ENCODE assay signal across 22 cellular contexts in the genomic region with DNA sequence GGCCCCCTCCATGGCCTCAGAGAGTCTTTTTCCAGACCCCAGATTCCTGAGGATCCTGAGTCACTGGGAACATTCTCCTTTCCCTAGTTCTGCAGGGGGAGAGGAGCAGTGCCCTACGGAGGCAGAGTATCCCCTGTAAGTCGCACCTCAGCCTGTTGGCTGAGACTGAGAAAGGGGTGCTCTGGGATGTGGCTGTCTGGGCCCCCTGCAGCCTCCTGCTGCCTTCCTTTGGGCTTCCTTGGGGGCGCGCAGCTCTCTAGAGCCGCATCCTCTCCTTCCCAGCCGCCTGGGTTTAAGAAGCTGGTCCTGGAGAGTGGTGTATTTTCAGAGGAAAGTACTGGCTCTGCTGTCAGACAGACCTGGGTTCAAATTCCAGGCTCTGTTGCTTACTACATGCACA. TPM values are rescaled to one million over a fixed set of nuclear protein-coding genes. Genes with fewer than 3 reads are reported as not detected.
DNase-seq lines count a peak whose midpoint lies in the region; ATAC-seq and TF ChIP-seq lines count a peak whose summit lies in the region.
"Had no signal": no experiment of that assay in that cellular context is flagged by ENCODE, and none has a peak within 500 bp of the region (broad histone marks: within the 10 kb centered on the region; RNA-seq: fewer than 3 reads in every experiment).

No MANE protein-coding gene starts in this region.

- H3K14ac ChIP-seq in mesenchymal stem cell (ENCODE audit: low read length in 2 of 2): no peak overlapping the region

- peaks cover 16% of the 10 kb centered on the region for H3K4me1 Mint-ChIP-seq in GM23338
- H3K4me1 Mint-ChIP-seq: CD4-positive, CD25-positive, alpha-beta regulatory T cell; IgD-negative memory B cell had no signal

- H3K79me2 ChIP-seq in GM23338 (replicated peaks; ENCODE audit: insufficient read depth) (no peaks in the 10 kb centered on the region), smooth muscle cell (ENCODE audit: low read depth) (no peaks in the 10 kb centered on the region)

- no peaks in the 10 kb centered on the region for H3K36me3 Mint-ChIP-seq in GM23338 (ENCODE audit: low read depth)
- H3K36me3 Mint-ChIP-seq: CD4-positive, CD25-positive, alpha-beta regulatory T cell; IgD-negative memory B cell had no signal

- 93% methylated on average over 6 of the region's 6 CpGs for WGBS in mesenchymal stem cell
- WGBS in smooth muscle cell (ENCODE audit: low lambda C conversion rate): 88% methylated on average over 6 of the region's 6 CpGs
- WGBS in upper lobe of left lung, 2 donors: 95 to 98% methylated on average over 5 of the region's 6 CpGs

- H3F3A ChIP-seq in GM23338 (replicated peaks; ENCODE audit: low read depth) (no peaks in the 10 kb centered on the region; the same call in 1 of the 2 replicates), smooth muscle cell (ENCODE audit: low read depth) (peaks cover 14% of the 10 kb centered on the region)

- peak overlapping the region; percentile 19 for H2AK5ac ChIP-seq in mesenchymal stem cell (ENCODE audit: low read length, severe bottlenecking)

- no peak for TF ChIP-seq POLR2A in upper lobe of left lung (IDR thresholded peaks at IDR 0.05)

- TF ChIP-seq CTCF in GM23338 (conservative IDR thresholded peaks at IDR 0.05; ENCODE audit: low read depth in 2 of 2): no peak
- no peak for TF ChIP-seq CTCF in brain microvascular endothelial cell (IDR thresholded peaks at IDR 0.05; ENCODE audit: low read depth, low read length, missing control alignments)
- TF ChIP-seq CTCF in smooth muscle cell (IDR thresholded peaks at IDR 0.05; ENCODE audit: borderline replicate concordance, insufficient read depth, poor library complexity, severe bottlenecking): no peak
- TF ChIP-seq CTCF in upper lobe of left lung (IDR thresholded peaks at IDR 0.05): no peak
- TF ChIP-seq CTCF in WERI-Rb-1 (IDR thresholded peaks at IDR 0.05; ENCODE audit: low read depth, low read length): no peak

- peaks cover 24% of the 10 kb centered on the region for H3K27me3 ChIP-seq in GM23338 (ENCODE audit: insufficient read depth)
- no peaks in the 10 kb centered on the region for H3K27me3 ChIP-seq in brain microvascular endothelial cell (replicated peaks)
- peaks cover 0 to 27% of the 10 kb centered on the region in 2 experiments for H3K27me3 ChIP-seq in mesenchymal stem cell (ENCODE audit: control insufficient read depth in 1 of 2, insufficient read depth in 1 of 2, low read length in 2 of 2)
- H3K27me3 ChIP-seq in smooth muscle cell (ENCODE audit: low read depth): no peaks in the 10 kb centered on the region
- H3K27me3 ChIP-seq in upper lobe of left lung: no peaks in the 10 kb centered on the region
- H3K27me3 ChIP-seq in HAP-1 (ENCODE audit: low read depth): peaks cover 20% of the 10 kb centered on the region
- H3K27me3 ChIP-seq in WERI-Rb-1 (ENCODE audit: insufficient read depth, low read depth, severe bottlenecking): no peaks in the 10 kb centered on the region
- H3K27me3 ChIP-seq: SJSA1 had no signal

- H2BK15ac ChIP-seq in mesenchymal stem cell (ENCODE audit: low read depth, poor library complexity, severe bottlenecking): no peak overlapping the region

- H3K9ac ChIP-seq in mesenchymal stem cell (ENCODE audit: low read length) (no peak overlapping the region), smooth muscle cell (ENCODE audit: low read depth) (peak overlapping the region; percentile 89)
- H3K9ac ChIP-seq: KMS-11 had no signal

- H3K27ac ChIP-seq in GM23338 (ENCODE audit: low read depth): no peak overlapping the region
- H3K27ac ChIP-seq in brain microvascular endothelial cell: peak overlapping the region; percentile 100
- peak overlapping the region; percentile 78 for H3K27ac ChIP-seq in mesenchymal stem cell (ENCODE audit: low read length, poor library complexity, severe bottlenecking)
- H3K27ac ChIP-seq in smooth muscle cell (ENCODE audit: low read depth): peak overlapping the region; percentile 98
- no peak overlapping the region for H3K27ac ChIP-seq in upper lobe of left lung
- H3K27ac ChIP-seq in WERI-Rb-1: no peak overlapping the region
- H3K27ac ChIP-seq: KMS-11 had no signal

- H3K4me3 Mint-ChIP-seq in GM23338: no peak overlapping the region
- H3K4me3 Mint-ChIP-seq: CD4-positive, CD25-positive, alpha-beta regulatory T cell; IgD-negative memory B cell had no signal

- H2BK5ac ChIP-seq in mesenchymal stem cell (ENCODE audit: low read depth, low read length, poor library complexity, severe bottlenecking): peak overlapping the region; percentile 26

- no peak overlapping the region for H3K4ac ChIP-seq in mesenchymal stem cell (ENCODE audit: low read depth in 1 of 2, low read length in 2 of 2)

- no peak overlapping the region for H2BK12ac ChIP-seq in mesenchymal stem cell (ENCODE audit: low read length in 2 of 2)

- in situ Hi-C loops in brain microvascular endothelial cell (cut with HindIII; ENCODE audit: low pct_ligation_motif_present, low sequenced_read_pairs) (loop anchor here (10.0 kb wide), 1 partner anchor 246 kb away; no protein-coding TSS in a partner anchor), HAP-1 (cut with MboI; ENCODE audit: low sequenced_read_pairs) (no loop called here)

- H3K79me1 ChIP-seq in mesenchymal stem cell (replicated peaks; ENCODE audit: low read length, poor library complexity, severe bottlenecking): peaks cover 10% of the 10 kb centered on the region

- no peak overlapping the region for H3K18ac ChIP-seq in mesenchymal stem cell (ENCODE audit: low read depth in 1 of 2, low read length in 2 of 2)

- H2AFZ ChIP-seq in GM23338: no peak overlapping the region
- no peak overlapping the region for H2AFZ ChIP-seq in mesenchymal stem cell (ENCODE audit: low read depth, low read length)
- no peak overlapping the region for H2AFZ ChIP-seq in smooth muscle cell (ENCODE audit: low read depth)

- H3K4me1 ChIP-seq in GM23338 (ENCODE audit: insufficient read depth): peaks cover 6% of the 10 kb centered on the region; the same call in 1 of the 2 replicates
- H3K4me1 ChIP-seq in mesenchymal stem cell (ENCODE audit: control insufficient read depth, insufficient read depth, low read depth, low read length): peaks cover 29% of the 10 kb centered on the region
- peaks cover 24% of the 10 kb centered on the region for H3K4me1 ChIP-seq in smooth muscle cell (ENCODE audit: low read depth)
- no peaks in the 10 kb centered on the region for H3K4me1 ChIP-seq in upper lobe of left lung
- no peaks in the 10 kb centered on the region for H3K4me1 ChIP-seq in HAP-1

- H3K4me3 ChIP-seq in GM23338: no peak overlapping the region
- H3K4me3 ChIP-seq in brain microvascular endothelial cell (ENCODE audit: low read depth, low read length): no peak overlapping the region
- H3K4me3 ChIP-seq in mesenchymal stem cell (ENCODE audit: insufficient read depth in 1 of 2, low read depth in 1 of 2, low read length in 2 of 2): no peak overlapping the region
- no peak overlapping the region for H3K4me3 ChIP-seq in smooth muscle cell
- no peak overlapping the region for H3K4me3 ChIP-seq in upper lobe of left lung
- H3K4me3 ChIP-seq in HAP-1: no peak overlapping the region
- no peak overlapping the region for H3K4me3 ChIP-seq in WERI-Rb-1 (ENCODE audit: low read depth, low read length)
- H3K4me3 ChIP-seq: SJSA1 had no signal

- DNase-seq in GM23338 (ENCODE audit: low spot score) (no peak), brain microvascular endothelial cell (no peak), mesenchymal stem cell (no peak), smooth muscle cell (lab: John Stamatoyannopoulos, UW; ENCODE audit: unreplicated experiment) (no peak), upper lobe of left lung (no peak), HAP-1 (ENCODE audit: low spot score in 2 of 2) (no peak), WERI-Rb-1 (no peak)
- DNase-seq: 8988T; CD4-positive, CD25-positive, alpha-beta regulatory T cell; DMS153; H7; HFFc6; MM.1S; NCI-H2029 treated with DMSO at 0.1 percent for 48 hours; NCI-H2227 treated with DMSO at 0.1 percent for 48 hours; NCI-H526 treated with DMSO at 0.1 percent for 48 hours; Right ventricle myocardium superior; RPMI8226 had no signal

- no peaks in the 10 kb centered on the region for H3K9me2 ChIP-seq in GM23338 (ENCODE audit: insufficient read depth)

- no peak overlapping the region for H3K27ac Mint-ChIP-seq in GM23338
- H3K27ac Mint-ChIP-seq: CD4-positive, CD25-positive, alpha-beta regulatory T cell; IgD-negative memory B cell had no signal

- no peaks in the 10 kb centered on the region for H3K36me3 ChIP-seq in GM23338 (ENCODE audit: insufficient read depth)
- H3K36me3 ChIP-seq in brain microvascular endothelial cell (replicated peaks): no peaks in the 10 kb centered on the region
- peaks cover 0 to 5% of the 10 kb centered on the region in 2 experiments for H3K36me3 ChIP-seq in mesenchymal stem cell (ENCODE audit: control insufficient read depth in 1 of 2, insufficient read depth in 2 of 2, low read depth in 1 of 2, low read length in 2 of 2)
- no peaks in the 10 kb centered on the region for H3K36me3 ChIP-seq in smooth muscle cell (ENCODE audit: low read depth)
- H3K36me3 ChIP-seq in upper lobe of left lung: no peaks in the 10 kb centered on the region
- H3K36me3 ChIP-seq in HAP-1 (replicated peaks): no peaks in the 10 kb centered on the region
- H3K36me3 ChIP-seq in WERI-Rb-1: no peaks in the 10 kb centered on the region
- H3K36me3 ChIP-seq: SJSA1 had no signal

- H3K23ac ChIP-seq in mesenchymal stem cell (ENCODE audit: low read length in 2 of 2): no peak overlapping the region

- H4K20me1 ChIP-seq in GM23338 (replicated peaks; ENCODE audit: insufficient read depth) (no peaks in the 10 kb centered on the region), smooth muscle cell (ENCODE audit: low read depth) (no peaks in the 10 kb centered on the region)

- TF ChIP-seq EP300 in upper lobe of left lung (IDR thresholded peaks at IDR 0.05): no peak

- H3K4me2 ChIP-seq in GM23338: no peak overlapping the region
- H3K4me2 ChIP-seq in mesenchymal stem cell (ENCODE audit: low read length, poor library complexity, severe bottlenecking): peak overlapping the region; percentile 33
- H3K4me2 ChIP-seq in smooth muscle cell: peak overlapping the region; percentile 71
- H3K4me2 ChIP-seq: KMS-11 had no signal

- H4K8ac ChIP-seq in mesenchymal stem cell (ENCODE audit: low read length): no peak overlapping the region

- H3K9me3 Mint-ChIP-seq in GM23338: no peaks in the 10 kb centered on the region
- H3K9me3 Mint-ChIP-seq: HFFc6, IgD-negative memory B cell had no signal

- H3K27me3 Mint-ChIP-seq in GM23338 (ENCODE audit: insufficient read depth, low read depth, poor library complexity): peaks cover 24% of the 10 kb centered on the region

- peak; percentile 31 for ATAC-seq in GM23338
- no peak for ATAC-seq in upper lobe of left lung (ENCODE audit: low FRiP score in 2 of 2)
- no peak for ATAC-seq in HG03159 (IDR thresholded peaks at IDR 0.05; ENCODE audit: unreplicated experiment)

- no peak overlapping the region for H2BK120ac ChIP-seq in mesenchymal stem cell (ENCODE audit: low read depth, low read length)

- H3K9me3 ChIP-seq in mesenchymal stem cell (ENCODE audit: control insufficient read depth, low read length) (peaks cover 9% of the 10 kb centered on the region), smooth muscle cell (replicated peaks; ENCODE audit: low read depth) (no peaks in the 10 kb centered on the region), upper lobe of left lung (no peaks in the 10 kb centered on the region), HAP-1 (no peaks in the 10 kb centered on the region), WERI-Rb-1 (ENCODE audit: severe bottlenecking) (no peaks in the 10 kb centered on the region)
- H3K9me3 ChIP-seq: SJSA1 had no signal

- no peak overlapping the region for H4K91ac ChIP-seq in mesenchymal stem cell (ENCODE audit: low read length)

RNA-seq across cellular contexts. Expression of gene GLIS1, which starts 7.8 kb away (rescaled TPM):
- 0.04 and 0.31 TPM in 2 replicates for total RNA-seq in GM23338 (2014; rRNA removed; shearing (Covaris generic))
- polyA plus RNA-seq in GM23338 (2016; fragmentation: Nextera tagmentation; extraction: Ambion mirVana) (0.12 and 0.26 TPM in 2 replicates), smooth muscle cell (4.9 and 6.2 TPM in 2 replicates)
- polyA plus RNA-seq in mesenchymal stem cell (2013, experiment 1 of 2): 0.29 TPM
- 0.29 TPM for polyA plus RNA-seq in mesenchymal stem cell (2013, experiment 2 of 2)
- total RNA-seq in smooth muscle cell (0.36 and 1.1 TPM in 2 replicates), upper lobe of left lung (1 to 10 TPM in 1 of 6 donors, under 1 TPM in 1, not detected in 4; 0.26 to 1.0 TPM)
- total RNA-seq: CD4-positive, CD25-positive, alpha-beta regulatory T cell had no signal
- polyA plus RNA-seq: CD4-positive, CD25-positive, alpha-beta regulatory T cell; IgD-negative memory B cell had no signal

Comparison
In these comparisons a context has a peak if more than half of its experiments do, and no peak if none do; other contexts are left out.
1. H3K27ac ChIP-seq: peak in brain microvascular endothelial cell (single experiment), mesenchymal stem cell (single experiment) and smooth muscle cell (single experiment); none in GM23338 (single experiment), upper lobe of left lung (0 of 4) and WERI-Rb-1 (single experiment).